In the genomic region with DNA sequence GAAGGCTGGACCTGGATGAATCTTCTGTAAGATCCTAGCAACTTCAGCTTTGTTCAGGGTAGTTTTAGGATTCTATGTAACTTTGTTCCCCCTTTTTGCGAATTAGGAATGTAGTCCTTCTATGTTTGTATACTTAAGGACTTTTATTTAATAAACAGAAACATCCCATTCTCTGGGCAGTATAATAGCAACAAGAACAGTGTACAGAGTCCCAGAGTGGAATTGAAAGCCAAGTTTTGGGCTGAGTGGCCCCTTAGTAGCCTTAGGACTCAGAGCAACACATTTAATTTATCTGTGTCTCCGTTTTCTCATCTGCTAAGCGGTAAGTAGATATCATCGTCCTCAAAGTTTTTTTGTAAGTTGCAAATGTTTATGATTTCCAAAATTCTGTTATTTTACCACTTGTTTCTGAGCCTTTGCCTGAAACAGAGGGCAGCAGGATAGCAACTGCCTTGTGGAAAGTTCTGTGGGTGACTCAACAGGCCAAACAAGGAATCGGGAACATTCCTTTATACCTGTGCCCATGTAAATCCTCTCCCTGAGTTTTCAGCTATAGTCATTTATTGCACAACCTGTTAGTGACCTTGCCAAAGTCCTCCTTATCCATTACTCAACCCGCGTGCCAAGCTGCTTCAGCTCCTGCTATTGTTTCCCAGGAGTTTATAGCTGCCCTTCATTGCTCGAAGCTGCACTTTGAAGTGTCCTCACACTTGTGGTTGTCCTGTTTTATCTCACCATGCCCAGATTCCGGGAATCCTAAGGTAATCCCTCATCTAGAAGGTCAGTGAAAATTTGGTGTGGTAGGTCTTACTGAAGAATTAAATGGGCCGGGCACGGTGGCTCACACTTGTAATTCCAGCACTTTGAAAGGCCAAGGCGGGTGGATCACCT, we compare ENCODE assay signal across 9 cellular contexts.
DNase-seq lines count a peak whose midpoint lies in the region; ATAC-seq and TF ChIP-seq lines count a peak whose summit lies in the region.
"Had no signal": no experiment of that assay in that cellular context is flagged by ENCODE, and none has a peak within 500 bp of the region (broad histone marks: within the 10 kb centered on the region; RNA-seq: fewer than 3 reads in every experiment).

No MANE protein-coding gene starts in this region.

- no peak overlapping the region for H2BK5ac ChIP-seq in trophoblast cell (ENCODE audit: low read depth, low read length, poor library complexity)

- H3K14ac ChIP-seq in trophoblast cell (ENCODE audit: low read length) = no peak overlapping the region

- no peak overlapping the region for H2BK120ac ChIP-seq in trophoblast cell (ENCODE audit: insufficient read depth, low read length, poor library complexity)

- H3K4ac ChIP-seq in trophoblast cell (ENCODE audit: low read depth, low read length) = no peak overlapping the region

- peaks cover 4 to 7% of the 10 kb centered on the region in 2 experiments for H3K4me1 ChIP-seq in trophoblast cell (ENCODE audit: control insufficient read depth in 1 of 2, insufficient read depth in 2 of 2, low read length in 2 of 2)

- H4K12ac ChIP-seq in trophoblast cell (ENCODE audit: low read depth, low read length) = no peak overlapping the region

- no peak overlapping the region for H3K27ac ChIP-seq in trophoblast cell (ENCODE audit: low read depth, low read length)

- H3K9ac ChIP-seq in trophoblast cell (ENCODE audit: low read length) = no peak overlapping the region

- H4K8ac ChIP-seq in trophoblast cell (ENCODE audit: low read depth, low read length) = no peak overlapping the region

- no peak overlapping the region for H2AK5ac ChIP-seq in trophoblast cell (ENCODE audit: low read length)

- no peaks in the 10 kb centered on the region for H3K79me1 ChIP-seq in trophoblast cell (ENCODE audit: low read length)

- no peaks in the 10 kb centered on the region for H3K36me3 ChIP-seq in trophoblast cell (ENCODE audit: control insufficient read depth in 1 of 2, insufficient read depth in 2 of 2, low read length in 2 of 2)

- no peak overlapping the region for H3K18ac ChIP-seq in trophoblast cell (ENCODE audit: low read length)

- no peak overlapping the region for H2AFZ ChIP-seq in trophoblast cell (ENCODE audit: insufficient read depth, low read length, poor library complexity)

- H3K27me3 ChIP-seq in trophoblast cell (ENCODE audit: insufficient read depth, low read length) = no peaks in the 10 kb centered on the region

- no peak overlapping the region for H2BK12ac ChIP-seq in trophoblast cell (ENCODE audit: low read length)

- H3K79me2 ChIP-seq in trophoblast cell (ENCODE audit: control insufficient read depth, insufficient read depth, low read length, poor library complexity) = no peaks in the 10 kb centered on the region

- H3K4me3 ChIP-seq in fibroblast of mammary gland (ENCODE audit: control insufficient read depth, low read depth, low read length) = no peak overlapping the region
- no peak overlapping the region for H3K4me3 ChIP-seq in trophoblast cell (ENCODE audit: low read depth, low read length)

- H3K4me2 ChIP-seq in trophoblast cell (ENCODE audit: low read length) = no peak overlapping the region

- no peak for ATAC-seq in HG02763 (IDR thresholded peaks at IDR 0.05; ENCODE audit: unreplicated experiment)

- WGBS in trophoblast cell (ENCODE audit: extremely low coverage, insufficient coverage, insufficient read length) = no CpG with 5 or more reads among the region's 12 CpGs

- no peak overlapping the region for H4K91ac ChIP-seq in trophoblast cell (ENCODE audit: low read depth, low read length)

- H3K23ac ChIP-seq in trophoblast cell (ENCODE audit: low read length) = no peak overlapping the region

- TF ChIP-seq CTCF in fibroblast of mammary gland (conservative IDR thresholded peaks at IDR 0.05; ENCODE audit: control insufficient read depth, insufficient read depth, low read depth, low read length) = no peak

- no peaks in the 10 kb centered on the region for H3K9me3 ChIP-seq in trophoblast cell (ENCODE audit: insufficient read depth, low read depth, low read length)

- DNase-seq in EL (peak; percentile 14), RKO (ENCODE audit: low spot score) (peak; percentile 2), fibroblast of mammary gland (ENCODE audit: low read depth) (peak; percentile 65), trophoblast cell (peak; percentile 17 to 61), activated gamma-delta T cell treated with Interleukin-2 at 50 U/mL for 16 hours (no peak), DMS153 (lab: John Stamatoyannopoulos, UW) (no peak)
- no peak for DNase-seq in stimulated activated CD4-positive, alpha-beta T cell treated with anti-CD3 and anti-CD28 coated beads, Interleukin-15, amount 100 ng/mL, for 24 hours
- DNase-seq: NCI-H146 had no signal

Comparison
In these comparisons a context has a peak if more than half of its experiments do, and no peak if none do; other contexts are left out.
1. DNase-seq: peak in EL (single experiment), RKO (single experiment), fibroblast of mammary gland (single experiment) and trophoblast cell (2 of 2); none in activated gamma-delta T cell treated with Interleukin-2 at 50 U/mL for 16 hours (single experiment), stimulated activated CD4-positive, alpha-beta T cell treated with anti-CD3 and anti-CD28 coated beads, Interleukin-15, amount 100 ng/mL, for 24 hours (single experiment) and DMS153 (single experiment).